Comparison of ENCODE assay signal across 1 cellular context in the genomic region with DNA sequence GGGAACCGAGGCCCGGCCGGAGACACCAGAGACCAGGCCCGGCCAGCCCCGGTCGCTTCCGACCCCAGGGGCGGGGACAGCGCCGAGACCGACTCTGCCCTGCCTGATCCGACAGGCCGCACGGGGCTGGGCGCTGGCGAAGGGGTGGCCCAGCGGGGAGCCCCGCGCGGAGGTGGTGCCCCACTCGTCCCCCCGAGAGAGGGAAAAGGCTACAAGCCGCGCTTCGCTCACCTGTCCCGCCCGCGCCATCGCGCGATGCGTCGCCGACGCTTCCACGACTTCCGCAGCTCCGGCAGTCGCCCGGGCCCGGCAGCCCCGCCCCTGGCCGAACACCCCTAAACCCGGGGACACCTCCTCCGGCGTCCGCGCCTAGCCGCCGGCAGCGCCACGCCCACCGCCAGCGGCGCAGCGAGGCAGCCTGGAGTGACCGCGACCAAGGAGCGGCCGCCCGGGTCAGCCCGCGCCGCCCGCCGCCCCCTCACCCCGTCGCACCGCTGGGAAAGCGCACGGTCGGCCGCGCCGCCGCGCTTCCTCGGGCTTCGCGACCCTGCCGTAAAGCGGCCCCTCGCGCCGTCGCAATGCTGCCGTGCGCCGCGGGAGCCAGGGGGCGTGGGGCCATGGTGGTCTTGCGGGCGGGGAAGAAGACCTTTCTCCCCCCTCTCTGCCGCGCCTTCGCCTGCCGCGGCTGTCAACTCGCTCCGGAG.
A peak's percentile ranks its signal among the peaks of the same experiment; 100 is the strongest.
TF ChIP-seq lines count a peak whose summit lies in the region.

BAG5 (minus strand) TSS at position 273 of the 704 bp plus-strand sequence. CDS start 1,493 bp downstream, outside the sequence.
COA8 (plus strand) TSS at position 576 of the 704 bp plus-strand sequence; CDS start at position 618, 42 bp downstream.

TF ChIP-seq in K562, 482 proteins besides CTCF, POLR2A, EP300 and RAD21 (continues in another document):
- peak; percentile 48; the same call in 1 of the 2 replicates for TF ChIP-seq ATF1 (CRISPR knock-in tag; IDR thresholded peaks at IDR 0.05)
- TF ChIP-seq ATF1 (tag; IDR thresholded peaks at IDR 0.05) = peak; percentile 74
- TF ChIP-seq ID3 (CRISPR knock-in tag; IDR thresholded peaks at IDR 0.05) = no peak
- TF ChIP-seq ID3 (tag; IDR thresholded peaks at IDR 0.05) = peak; percentile 63; the same call in 1 of the 2 replicates
- no peak for TF ChIP-seq ETV1 (tag; conservative IDR thresholded peaks at IDR 0.05; ENCODE audit: low read depth)
- no peak for TF ChIP-seq TSHZ1 (CRISPR knock-in tag; IDR thresholded peaks at IDR 0.05)
- no peak for TF ChIP-seq MLLT1 (IDR thresholded peaks at IDR 0.05)
- no peak for TF ChIP-seq SAFB2 (IDR thresholded peaks at IDR 0.05; ENCODE audit: borderline replicate concordance, low read depth, low read length, severe bottlenecking)
- TF ChIP-seq ZNF551 (CRISPR knock-in tag; IDR thresholded peaks at IDR 0.05) = no peak
- TF ChIP-seq PHB2 (IDR thresholded peaks at IDR 0.05; ENCODE audit: low read depth) = no peak
- TF ChIP-seq HNRNPUL1 (IDR thresholded peaks at IDR 0.05; ENCODE audit: low read length) = no peak
- no peak for TF ChIP-seq SLC30A9 (CRISPR knock-in tag; IDR thresholded peaks at IDR 0.05)
- peak; percentile 55; the same call in 1 of the 2 replicates for TF ChIP-seq ATF7 (IDR thresholded peaks at IDR 0.05)
- TF ChIP-seq HMG20A (CRISPR knock-in tag; conservative IDR thresholded peaks at IDR 0.05) = no peak
- no peak for TF ChIP-seq STAG1 (CRISPR knock-in tag; IDR thresholded peaks at IDR 0.05; ENCODE audit: borderline replicate concordance)
- no peak for TF ChIP-seq HMGN3 (IDR thresholded peaks at IDR 0.05; ENCODE audit: borderline replicate concordance, extremely low read depth, insufficient read length, low read depth, low read length)
- no peak for TF ChIP-seq POLR2AphosphoS2 (IDR thresholded peaks at IDR 0.05; ENCODE audit: low read length)
- no peak for TF ChIP-seq STAT5A (IDR thresholded peaks at IDR 0.05; ENCODE audit: borderline replicate concordance, low read length)
- no peak for TF ChIP-seq IRF1 (CRISPR knock-in tag; IDR thresholded peaks at IDR 0.05; ENCODE audit: borderline replicate concordance)
- TF ChIP-seq CBX3 (IDR thresholded peaks at IDR 0.05; ENCODE audit: borderline replicate concordance in 1 of 2, low read length in 2 of 2) = no peak
- no peak for TF ChIP-seq TAF7 (tag; IDR thresholded peaks at IDR 0.05)
- TF ChIP-seq, protein P1, sequence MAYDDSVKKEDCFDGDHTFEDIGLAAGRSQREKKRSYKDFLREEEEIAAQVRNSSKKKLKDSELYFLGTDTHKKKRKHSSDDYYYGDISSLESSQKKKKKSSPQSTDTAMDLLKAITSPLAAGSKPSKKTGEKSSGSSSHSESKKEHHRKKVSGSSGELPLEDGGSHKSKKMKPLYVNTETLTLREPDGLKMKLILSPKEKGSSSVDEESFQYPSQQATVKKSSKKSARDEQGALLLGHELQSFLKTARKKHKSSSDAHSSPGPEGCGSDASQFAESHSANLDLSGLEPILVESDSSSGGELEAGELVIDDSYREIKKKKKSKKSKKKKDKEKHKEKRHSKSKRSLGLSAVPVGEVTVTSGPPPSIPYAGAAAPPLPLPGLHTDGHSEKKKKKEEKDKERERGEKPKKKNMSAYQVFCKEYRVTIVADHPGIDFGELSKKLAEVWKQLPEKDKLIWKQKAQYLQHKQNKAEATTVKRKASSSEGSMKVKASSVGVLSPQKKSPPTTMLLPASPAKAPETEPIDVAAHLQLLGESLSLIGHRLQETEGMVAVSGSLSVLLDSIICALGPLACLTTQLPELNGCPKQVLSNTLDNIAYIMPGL (CRISPR knock-in tag; IDR thresholded peaks at IDR 0.05) = peak; percentile 58; the same call in 1 of the 2 replicates
- no peak for TF ChIP-seq BRF2 (IDR thresholded peaks at IDR 0.05; ENCODE audit: borderline replicate concordance, insufficient read depth, insufficient read length)
- no peak for TF ChIP-seq MYNN (IDR thresholded peaks at IDR 0.05)
- no peak for TF ChIP-seq MYNN (CRISPR knock-in tag; IDR thresholded peaks at IDR 0.05)
- no peak for TF ChIP-seq TBL1XR1 (IDR thresholded peaks at IDR 0.05; ENCODE audit: low read length in 2 of 2)
- TF ChIP-seq, protein P2, sequence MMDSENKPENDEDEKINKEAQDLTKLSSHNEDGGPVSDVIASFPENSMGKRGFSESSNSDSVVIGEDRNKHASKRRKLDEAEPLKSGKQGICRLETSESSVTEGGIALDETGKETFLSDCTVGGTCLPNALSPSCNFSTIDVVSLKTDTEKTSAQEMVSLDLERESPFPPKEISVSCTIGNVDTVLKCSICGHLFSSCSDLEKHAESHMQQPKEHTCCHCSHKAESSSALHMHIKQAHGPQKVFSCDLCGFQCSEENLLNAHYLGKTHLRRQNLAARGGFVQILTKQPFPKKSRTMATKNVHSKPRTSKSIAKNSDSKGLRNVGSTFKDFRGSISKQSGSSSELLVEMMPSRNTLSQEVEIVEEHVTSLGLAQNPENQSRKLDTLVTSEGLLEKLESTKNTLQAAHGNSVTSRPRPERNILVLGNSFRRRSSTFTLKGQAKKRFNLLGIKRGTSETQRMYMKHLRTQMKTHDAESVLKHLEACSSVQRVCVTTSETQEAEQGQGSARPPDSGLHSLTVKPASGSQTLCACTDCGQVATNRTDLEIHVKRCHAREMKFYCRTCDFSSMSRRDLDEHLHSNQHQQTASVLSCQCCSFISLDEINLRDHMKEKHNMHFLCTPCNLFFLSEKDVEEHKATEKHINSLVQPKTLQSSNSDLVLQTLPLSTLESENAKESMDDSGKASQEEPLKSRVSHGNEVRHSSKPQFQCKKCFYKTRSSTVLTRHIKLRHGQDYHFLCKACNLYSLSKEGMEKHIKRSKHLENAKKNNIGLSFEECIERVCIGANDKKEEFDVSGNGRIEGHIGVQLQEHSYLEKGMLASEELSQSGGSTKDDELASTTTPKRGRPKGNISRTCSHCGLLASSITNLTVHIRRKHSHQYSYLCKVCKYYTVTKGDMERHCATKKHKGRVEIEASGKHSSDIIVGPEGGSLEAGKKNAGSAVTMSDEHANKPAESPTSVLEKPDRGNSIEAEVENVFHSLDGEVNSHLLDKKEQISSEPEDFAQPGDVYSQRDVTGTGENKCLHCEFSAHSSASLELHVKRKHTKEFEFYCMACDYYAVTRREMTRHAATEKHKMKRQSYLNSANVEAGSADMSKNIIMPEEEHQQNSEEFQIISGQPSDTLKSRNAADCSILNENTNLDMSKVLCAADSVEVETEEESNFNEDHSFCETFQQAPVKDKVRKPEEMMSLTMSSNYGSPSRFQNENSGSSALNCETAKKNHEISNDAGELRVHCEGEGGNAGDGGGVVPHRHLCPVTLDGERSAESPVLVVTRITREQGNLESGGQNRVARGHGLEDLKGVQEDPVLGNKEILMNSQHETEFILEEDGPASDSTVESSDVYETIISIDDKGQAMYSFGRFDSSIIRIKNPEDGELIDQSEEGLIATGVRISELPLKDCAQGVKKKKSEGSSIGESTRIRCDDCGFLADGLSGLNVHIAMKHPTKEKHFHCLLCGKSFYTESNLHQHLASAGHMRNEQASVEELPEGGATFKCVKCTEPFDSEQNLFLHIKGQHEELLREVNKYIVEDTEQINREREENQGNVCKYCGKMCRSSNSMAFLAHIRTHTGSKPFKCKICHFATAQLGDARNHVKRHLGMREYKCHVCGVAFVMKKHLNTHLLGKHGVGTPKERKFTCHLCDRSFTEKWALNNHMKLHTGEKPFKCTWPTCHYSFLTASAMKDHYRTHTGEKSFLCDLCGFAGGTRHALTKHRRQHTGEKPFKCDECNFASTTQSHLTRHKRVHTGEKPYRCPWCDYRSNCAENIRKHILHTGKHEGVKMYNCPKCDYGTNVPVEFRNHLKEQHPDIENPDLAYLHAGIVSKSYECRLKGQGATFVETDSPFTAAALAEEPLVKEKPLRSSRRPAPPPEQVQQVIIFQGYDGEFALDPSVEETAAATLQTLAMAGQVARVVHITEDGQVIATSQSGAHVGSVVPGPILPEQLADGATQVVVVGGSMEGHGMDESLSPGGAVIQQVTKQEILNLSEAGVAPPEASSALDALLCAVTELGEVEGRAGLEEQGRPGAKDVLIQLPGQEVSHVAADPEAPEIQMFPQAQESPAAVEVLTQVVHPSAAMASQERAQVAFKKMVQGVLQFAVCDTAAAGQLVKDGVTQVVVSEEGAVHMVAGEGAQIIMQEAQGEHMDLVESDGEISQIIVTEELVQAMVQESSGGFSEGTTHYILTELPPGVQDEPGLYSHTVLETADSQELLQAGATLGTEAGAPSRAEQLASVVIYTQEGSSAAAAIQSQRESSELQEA (IDR thresholded peaks at IDR 0.05; ENCODE audit: low read depth) = no peak
- TF ChIP-seq THRAP3 (IDR thresholded peaks at IDR 0.05; ENCODE audit: borderline replicate concordance) = no peak
- no peak for TF ChIP-seq CUX1 (CRISPR knock-in tag; IDR thresholded peaks at IDR 0.05)
